In genomic region chr2:129673234-129673633, GRCh38 we compare ENCODE assay signal across 31 cellular contexts.
"Had no signal": no experiment of that assay in that cellular context is flagged by ENCODE, and none has a peak within 500 bp of the region (broad histone marks: within the 10 kb centered on the region; RNA-seq: fewer than 3 reads in every experiment).

No MANE protein-coding gene starts in this region.

- H3K27ac Mint-ChIP-seq: activated CD4-positive, alpha-beta memory T cell treated with anti-CD3 and anti-CD28 coated beads, Interleukin-2, amount 10 ng/mL, durations not matched to agents 7 days and 5 days; activated CD4-positive, alpha-beta T cell treated with anti-CD3 and anti-CD28 coated beads, Interleukin-2, amount 10 ng/mL, durations not matched to agents 7 days and 5 days; activated T-helper 17 cell treated with anti-CD3 and anti-CD28 coated beads, Interleukin-2, amount 50 U/mL, for 72 hours; endodermal cell; immature natural killer cell; stimulated activated effector memory CD8-positive, alpha-beta T cell treated with anti-CD3 and anti-CD28 coated beads, Interleukin-12 subunit alpha, Interleukin-12 subunit beta, amount 100 ng/mL, for 72 hours; stimulated activated naive CD8-positive, alpha-beta T cell treated with anti-CD3 and anti-CD28 coated beads, Interleukin-15, Interleukin-2, amounts not matched to agents 100 ng/mL and 50 ng/mL, for 24 hours; WTC11 had no signal

- H3K4me3 Mint-ChIP-seq: activated CD4-positive, alpha-beta memory T cell treated with anti-CD3 and anti-CD28 coated beads, Interleukin-2, amount 10 ng/mL, durations not matched to agents 7 days and 5 days; activated CD4-positive, alpha-beta T cell treated with anti-CD3 and anti-CD28 coated beads, Interleukin-2, amount 10 ng/mL, durations not matched to agents 7 days and 5 days; activated T-cell treated with anti-CD3 and anti-CD28 coated beads, Interleukin-2, amount 50 U/mL, for 4 hours; activated T-helper 17 cell treated with anti-CD3 and anti-CD28 coated beads, Interleukin-2, amount 50 U/mL, for 72 hours; endodermal cell; immature natural killer cell; stimulated activated effector memory CD8-positive, alpha-beta T cell treated with anti-CD3 and anti-CD28 coated beads, Interleukin-12 subunit alpha, Interleukin-12 subunit beta, amount 100 ng/mL, for 72 hours; stimulated activated naive CD8-positive, alpha-beta T cell treated with anti-CD3 and anti-CD28 coated beads, Interleukin-15, Interleukin-2, amounts not matched to agents 100 ng/mL and 50 ng/mL, for 24 hours; WTC11 had no signal

- DNase-seq: activated CD4-positive, alpha-beta memory T cell treated with anti-CD3 and anti-CD28 coated beads, Interleukin-2, amount 10 ng/mL, durations not matched to agents 7 days and 5 days; activated CD4-positive, alpha-beta T cell treated with anti-CD3 and anti-CD28 coated beads for 1 hour; activated CD4-positive, alpha-beta T cell treated with anti-CD3 and anti-CD28 coated beads, Interleukin-2, amount 10 ng/mL, durations not matched to agents 7 days and 5 days; activated CD8-positive, alpha-beta memory T cell treated with anti-CD3 and anti-CD28 coated beads, Interleukin-2, amount 50 U/mL, for 48 hours; activated gamma-delta T cell treated with Interleukin-2 at 50 U/mL for 16 hours; activated naive CD4-positive, alpha-beta T cell treated with anti-CD3 and anti-CD28 coated beads, Interleukin-2, amount 50 U/mL, for 16 hours; activated T-cell treated with anti-CD3 and anti-CD28 coated beads, Interleukin-2, amount 50 U/mL, for 4 hours; amniotic stem cell; central memory CD4-positive, alpha-beta T cell; endodermal cell; foreskin fibroblast; heart left ventricle; hypothalamus; immature natural killer cell; kidney; left colon; mammary epithelial cell; pancreas; retina; sigmoid colon; small intestine; stimulated activated CD4-positive, alpha-beta T cell treated with anti-CD3 and anti-CD28 coated beads, Interleukin-4, amount 100 ng/mL, for 24 hours had no signal

- H3K27ac ChIP-seq: breast epithelium, heart left ventricle, pancreas, prostate gland, sigmoid colon, thoracic aorta had no signal

- H3K27me3 ChIP-seq: breast epithelium, heart left ventricle, pancreas, sigmoid colon had no signal

- H3K27me3 Mint-ChIP-seq: activated CD4-positive, alpha-beta memory T cell treated with anti-CD3 and anti-CD28 coated beads, Interleukin-2, amount 10 ng/mL, durations not matched to agents 7 days and 5 days; activated CD4-positive, alpha-beta T cell treated with anti-CD3 and anti-CD28 coated beads, Interleukin-2, amount 10 ng/mL, durations not matched to agents 7 days and 5 days; stimulated activated naive CD8-positive, alpha-beta T cell treated with anti-CD3 and anti-CD28 coated beads, Interleukin-15, Interleukin-2, amounts not matched to agents 100 ng/mL and 50 ng/mL, for 24 hours had no signal

- H3K4me3 ChIP-seq: breast epithelium, pancreas, prostate gland, sigmoid colon, thoracic aorta had no signal

- H3K36me3 ChIP-seq: breast epithelium, heart left ventricle, pancreas, prostate gland, sigmoid colon, thoracic aorta had no signal

- H3K4me1 Mint-ChIP-seq: activated CD4-positive, alpha-beta memory T cell treated with anti-CD3 and anti-CD28 coated beads, Interleukin-2, amount 10 ng/mL, durations not matched to agents 7 days and 5 days; activated CD4-positive, alpha-beta T cell treated with anti-CD3 and anti-CD28 coated beads, Interleukin-2, amount 10 ng/mL, durations not matched to agents 7 days and 5 days; activated T-helper 17 cell treated with anti-CD3 and anti-CD28 coated beads, Interleukin-2, amount 50 U/mL, for 72 hours; endodermal cell; immature natural killer cell; stimulated activated effector memory CD8-positive, alpha-beta T cell treated with anti-CD3 and anti-CD28 coated beads, Interleukin-12 subunit alpha, Interleukin-12 subunit beta, amount 100 ng/mL, for 72 hours had no signal

- ATAC-seq: activated T-cell treated with anti-CD3 and anti-CD28 coated beads, Interleukin-2, amount 50 U/mL, for 4 hours; activated T-helper 17 cell treated with anti-CD3 and anti-CD28 coated beads, Interleukin-2, amount 50 U/mL, for 72 hours; esophagus mucosa; heart left ventricle; left colon; pancreas; stimulated activated effector memory CD8-positive, alpha-beta T cell treated with anti-CD3 and anti-CD28 coated beads, Interleukin-12 subunit alpha, Interleukin-12 subunit beta, amount 100 ng/mL, for 72 hours; WTC11 had no signal

- H3K4me1 ChIP-seq: breast epithelium, pancreas, prostate gland, sigmoid colon had no signal

- H3K9me3 ChIP-seq: breast epithelium, heart left ventricle, pancreas, prostate gland, sigmoid colon, thoracic aorta had no signal

- H3K36me3 Mint-ChIP-seq: immature natural killer cell; stimulated activated effector memory CD8-positive, alpha-beta T cell treated with anti-CD3 and anti-CD28 coated beads, Interleukin-12 subunit alpha, Interleukin-12 subunit beta, amount 100 ng/mL, for 72 hours; WTC11 had no signal

- H3K9me3 Mint-ChIP-seq: activated CD4-positive, alpha-beta T cell treated with anti-CD3 and anti-CD28 coated beads, Interleukin-2, amount 10 ng/mL, durations not matched to agents 7 days and 5 days; activated T-cell treated with anti-CD3 and anti-CD28 coated beads, Interleukin-2, amount 50 U/mL, for 4 hours; activated T-helper 17 cell treated with anti-CD3 and anti-CD28 coated beads, Interleukin-2, amount 50 U/mL, for 72 hours; endodermal cell; immature natural killer cell; nephron; stimulated activated effector memory CD8-positive, alpha-beta T cell treated with anti-CD3 and anti-CD28 coated beads, Interleukin-12 subunit alpha, Interleukin-12 subunit beta, amount 100 ng/mL, for 72 hours; stimulated activated naive CD8-positive, alpha-beta T cell treated with anti-CD3 and anti-CD28 coated beads, Interleukin-15, Interleukin-2, amounts not matched to agents 100 ng/mL and 50 ng/mL, for 24 hours; WTC11 had no signal
